ENCODE assay signal across 8 cellular contexts in the genomic region with DNA sequence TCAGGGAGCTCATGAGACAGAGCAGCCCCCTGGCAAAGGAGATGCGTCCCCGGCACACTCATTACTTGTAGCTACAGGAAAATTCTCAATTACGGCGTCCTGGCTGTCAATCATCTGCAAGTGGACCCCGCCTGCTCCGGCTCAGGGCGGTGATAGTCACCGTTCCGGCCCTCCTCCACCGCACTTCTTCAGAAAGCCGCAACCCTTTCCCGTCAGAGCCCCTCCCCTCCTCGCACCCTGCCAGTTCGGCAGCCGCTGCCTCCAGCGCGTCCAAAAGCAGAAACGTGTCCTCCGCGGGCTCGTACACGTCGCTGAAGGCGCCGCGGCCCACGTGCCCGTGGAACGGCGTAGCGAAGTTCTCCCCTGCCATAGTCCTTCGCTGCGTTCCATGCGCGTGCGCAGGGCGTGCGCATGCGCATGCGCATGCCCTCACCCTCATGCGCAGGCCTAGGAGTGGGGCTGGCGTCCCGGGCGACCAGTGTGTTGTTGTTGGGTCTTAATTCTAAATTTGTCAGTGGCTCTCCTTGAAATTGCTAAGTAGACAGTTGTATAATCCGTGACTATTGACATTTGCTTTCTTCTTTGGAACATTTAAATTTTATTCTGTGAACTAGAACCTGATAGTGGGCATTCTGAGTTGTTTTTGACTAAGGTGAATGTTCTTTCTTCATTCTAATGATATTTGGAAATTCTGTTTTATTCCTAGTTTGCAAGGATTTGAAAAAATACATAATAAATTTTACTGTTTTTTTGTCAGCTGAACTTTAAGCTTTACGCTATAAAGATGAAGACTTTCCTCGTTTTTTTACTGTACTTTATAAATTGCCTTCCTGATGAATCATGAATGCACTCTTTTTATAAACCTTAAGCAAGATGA.
A peak's percentile ranks its signal among the peaks of the same experiment; 100 is the strongest.
DNase-seq lines count a peak whose midpoint lies in the region; ATAC-seq, FAIRE-seq and TF ChIP-seq lines count a peak whose summit lies in the region.

No MANE protein-coding gene starts in this region.

- H2AK5ac ChIP-seq in H1 (ENCODE audit: low read depth, low read length) (no peak overlapping the region), mesendoderm (ENCODE audit: low read length) (no peak overlapping the region)

- H4K8ac ChIP-seq in H1 (ENCODE audit: extremely low read depth, insufficient read depth, low read length), result peak overlapping the region; percentile 98
- no peak overlapping the region for H4K8ac ChIP-seq in mesendoderm (ENCODE audit: low read depth, low read length)

- FAIRE-seq in H1 (lab: Jason Lieb, UNC), result no peak

- POLR2A ChIA-PET in H1 (lab: Charles Lee; ENCODE audit: partially characterized antibody), result no interaction called here

- peak overlapping the region; percentile 70 for H3K56ac ChIP-seq in H1 (replicated peaks; ENCODE audit: insufficient read length, low read depth, low read length)
- peak overlapping the region; percentile 99 for H3K56ac ChIP-seq in mesendoderm (ENCODE audit: low read length)

- peak overlapping the region; percentile 93; the same call in 1 of the 2 replicates for H2BK5ac ChIP-seq in H1 (ENCODE audit: low read depth, low read length)
- H2BK5ac ChIP-seq in mesendoderm (ENCODE audit: low read length), result peak overlapping the region; percentile 90

- H3K4me3 ChIP-seq in H1 (ENCODE audit: extremely low read depth in 1 of 4, insufficient read depth in 2 of 4, low read depth in 3 of 4, low read length in 4 of 4), result peak overlapping the region; percentile 66 to 87 (median 72)
- peak overlapping the region; percentile 80 for H3K4me3 ChIP-seq in mesendoderm (ENCODE audit: low read length)

- H2AFZ ChIP-seq in H1 (ENCODE audit: low read length), result peak overlapping the region; percentile 87

- H4K20me1 ChIP-seq in H1 (replicated peaks in 1 of 2; ENCODE audit: control insufficient read depth in 1 of 2, insufficient read depth in 2 of 2, low read length in 2 of 2), result no peaks in the 10 kb centered on the region

- TF ChIP-seq EP300 in H1 (IDR thresholded peaks at IDR 0.05; ENCODE audit: borderline replicate concordance in 1 of 2, low read depth in 2 of 2, low read length in 2 of 2), result no peak

- H3K27ac ChIP-seq in H1 (ENCODE audit: low read depth, low read length) (peak overlapping the region; percentile 77), mesendoderm (ENCODE audit: low read depth, low read length) (peak overlapping the region; percentile 74)

- H3K79me1 ChIP-seq in H1 (ENCODE audit: low read depth, low read length) (no peaks in the 10 kb centered on the region), mesendoderm (ENCODE audit: low read length) (no peaks in the 10 kb centered on the region)

- peak overlapping the region; percentile 71 for H3K4ac ChIP-seq in H1 (replicated peaks; ENCODE audit: insufficient read length, low read depth, low read length)
- no peak overlapping the region for H3K4ac ChIP-seq in mesendoderm (ENCODE audit: low read depth, low read length)

- no peak for TF ChIP-seq CTCF in H1 (IDR thresholded peaks at IDR 0.05; ENCODE audit: control extremely low read depth in 1 of 3, insufficient read depth in 1 of 3, low read depth in 1 of 3, low read length in 3 of 3)

- 5% methylated on average over 47 of the region's 47 CpGs; no CpG with 5 or more reads in 1 of the 2 experiments for WGBS in H1 (ENCODE audit: extremely low coverage in 1 of 2, insufficient coverage in 1 of 2, insufficient read length in 1 of 2, insufficient replicate concordance in 2 of 2, low coverage in 1 of 2, low lambda C conversion rate in 2 of 2, missing lambda C conversion rate in 1 of 2), 2 experiments
- WGBS in mesendoderm (ENCODE audit: extremely low coverage, insufficient coverage, low lambda C conversion rate), result no CpG with 5 or more reads among the region's 47 CpGs

- no peaks in the 10 kb centered on the region for H3K23me2 ChIP-seq in H1 (ENCODE audit: low read depth, low read length)

- peak; percentile 96 for ATAC-seq in GM21360 (IDR thresholded peaks at IDR 0.05; ENCODE audit: unreplicated experiment)

- H2BK15ac ChIP-seq in H1 (ENCODE audit: low read length), result 0 out of 2 replicates have a peak overlapping the region, but pooled peaks have one; percentile 93
- no peak overlapping the region for H2BK15ac ChIP-seq in mesendoderm (replicated peaks; ENCODE audit: low read depth)

- H2BK120ac ChIP-seq in H1 (replicated peaks; ENCODE audit: low read depth, low read length) (no peak overlapping the region), mesendoderm (ENCODE audit: low read depth, low read length) (no peak overlapping the region)

- peak in 1 of 2 experiments; percentile 78; a peak in 2 of 3 replicates for TF ChIP-seq POLR2A in H1 (IDR thresholded peaks at IDR 0.05; ENCODE audit: control extremely low read depth in 1 of 2, low read depth in 2 of 2, low read length in 2 of 2)

- peak overlapping the region; percentile 80 for H2BK12ac ChIP-seq in H1 (ENCODE audit: low read depth, low read length)

- H3K4me1 ChIP-seq in H1 (replicated peaks in 1 of 4; ENCODE audit: control insufficient read depth in 3 of 4, insufficient read depth in 4 of 4, low read length in 3 of 4) (no peaks in the 10 kb centered on the region; a peak in 1 of 7 replicates), mesendoderm (ENCODE audit: control insufficient read depth, low read depth, low read length) (no peaks in the 10 kb centered on the region)

- H3K14ac ChIP-seq in H1 (ENCODE audit: insufficient read length), result peak overlapping the region; percentile 100

- no peak overlapping the region for H2BK20ac ChIP-seq in H1 (ENCODE audit: low read length)

- DNase-seq in COLO668 (lab: John Stamatoyannopoulos, UW; ENCODE audit: unreplicated experiment) (peak; percentile 96), HT-29 (ENCODE audit: low spot score) (peak; percentile 84), H1 (ENCODE audit: low read depth in 1 of 2, low spot score in 2 of 2) (peak; percentile 51 to 83), mesendoderm (peak; percentile 93)
- DNase-seq in NK-92 treated with Interleukin-12 subunit alpha and Interleukin-12 subunit beta, amount 100 ng/mL, for 24 hours (lab: John Stamatoyannopoulos, UW), result peak; percentile 93
- peak; percentile 72 to 85 for DNase-seq in activated CD8-positive, alpha-beta memory T cell treated with anti-CD3 and anti-CD28 coated beads for 4 hours (ENCODE audit: low read depth in 2 of 2)
- DNase-seq in stimulated activated CD8-positive, alpha-beta memory T cell treated with anti-CD3 and anti-CD28 coated beads, Interleukin-12 subunit alpha, Interleukin-12 subunit beta, amount 100 ng/mL, for 4 hours (ENCODE audit: low read depth), result peak; percentile 87

- CTCF ChIA-PET in H1 (lab: Charles Lee; ENCODE audit: partially characterized antibody), result interaction anchor here (1.1 to 2.0 kb wide), 2 partner anchors 8 to 140 kb away, joined by 3 to 7 read pairs; no protein-coding TSS in a partner anchor

- H3K27me3 ChIP-seq in H1 (replicated peaks in 1 of 4; ENCODE audit: control insufficient read depth in 3 of 4, extremely low read depth in 1 of 4, insufficient read depth in 3 of 4, low read length in 3 of 4) (no peaks in the 10 kb centered on the region; a peak in 1 of 7 replicates), mesendoderm (ENCODE audit: insufficient read depth, low read length, poor library complexity) (no peaks in the 10 kb centered on the region)

- H3K18ac ChIP-seq in H1 (ENCODE audit: extremely low read depth, low read length), result peak overlapping the region; percentile 83; the same call in 1 of the 2 replicates
- peak overlapping the region; percentile 69 for H3K18ac ChIP-seq in mesendoderm (ENCODE audit: low read length)

- no peaks in the 10 kb centered on the region for H3K9me3 ChIP-seq in H1 (ENCODE audit: insufficient read depth in 2 of 2, low read depth in 1 of 2, low read length in 1 of 2)

- no peaks in the 10 kb centered on the region for H3K79me2 ChIP-seq in H1 (ENCODE audit: control insufficient read depth in 1 of 2, insufficient read depth in 2 of 2, low read length in 2 of 2)
- H3K79me2 ChIP-seq in mesendoderm (ENCODE audit: control insufficient read depth, insufficient read depth, low read length), result no peaks in the 10 kb centered on the region

- H3K9ac ChIP-seq in H1 (replicated peaks in 1 of 4; ENCODE audit: extremely low read depth in 1 of 4, low read depth in 3 of 4, low read length in 3 of 4) (peak overlapping the region; percentile 54 to 90 (median 88)), mesendoderm (ENCODE audit: low read length) (peak overlapping the region; percentile 92)

- TF ChIP-seq RAD21 in H1 (IDR thresholded peaks at IDR 0.05 in 1 of 2, conservative IDR thresholded peaks at IDR 0.05 in 1 of 2; ENCODE audit: low read depth in 2 of 2, low read length in 2 of 2), result no peak

- H4K5ac ChIP-seq in H1 (ENCODE audit: insufficient read length, low read depth, low read length), result peak overlapping the region; percentile 94
- no peak overlapping the region for H4K5ac ChIP-seq in mesendoderm (ENCODE audit: low read length)

- peak overlapping the region; percentile 45 for H4K91ac ChIP-seq in H1 (replicated peaks; ENCODE audit: insufficient read length, low read length)

- H3K23ac ChIP-seq in H1 (ENCODE audit: insufficient read length), result no peak overlapping the region
- peak overlapping the region; percentile 97 for H3K23ac ChIP-seq in mesendoderm (ENCODE audit: low read length)

- peaks cover 0 to 13% (median 5%) of the 10 kb centered on the region in 4 experiments; a peak in 4 of 8 replicates for H3K36me3 ChIP-seq in H1 (ENCODE audit: control insufficient read depth in 2 of 4, insufficient read depth in 4 of 4, low read length in 3 of 4)
- H3K36me3 ChIP-seq in mesendoderm (ENCODE audit: control insufficient read depth, insufficient read depth, low read length), result no peaks in the 10 kb centered on the region

- H3K4me2 ChIP-seq in H1 (ENCODE audit: insufficient read depth in 1 of 2, low read depth in 2 of 2, low read length in 2 of 2), result peak overlapping the region; percentile 74 to 92
- peak overlapping the region; percentile 82 for H3K4me2 ChIP-seq in mesendoderm (ENCODE audit: low read length)

TF ChIP-seq in H1, 55 proteins besides CTCF, POLR2A, EP300 and RAD21 (continues in another document):
- TF ChIP-seq POLR2AphosphoS5 (IDR thresholded peaks at IDR 0.05; ENCODE audit: low read depth, low read length), result peak; percentile 84; the same call in 1 of the 2 replicates
- TF ChIP-seq POU5F1 (IDR thresholded peaks at IDR 0.05; ENCODE audit: low read depth, low read length), result no peak
- TF ChIP-seq KDM4A (IDR thresholded peaks at IDR 0.05; ENCODE audit: low read depth, low read length, severe bottlenecking), result peak; percentile 98
- TF ChIP-seq, protein P1, sequence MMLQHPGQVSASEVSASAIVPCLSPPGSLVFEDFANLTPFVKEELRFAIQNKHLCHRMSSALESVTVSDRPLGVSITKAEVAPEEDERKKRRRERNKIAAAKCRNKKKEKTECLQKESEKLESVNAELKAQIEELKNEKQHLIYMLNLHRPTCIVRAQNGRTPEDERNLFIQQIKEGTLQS (IDR thresholded peaks at IDR 0.05; ENCODE audit: insufficient read depth, low read depth, low read length), result peak; percentile 66; the same call in 1 of the 2 replicates
- peak; percentile 73; the same call in 1 of the 2 replicates for TF ChIP-seq SP4 (IDR thresholded peaks at IDR 0.05; ENCODE audit: low read length)
- TF ChIP-seq FOSL1 (IDR thresholded peaks at IDR 0.05; ENCODE audit: insufficient read depth, low read depth, low read length), result no peak
- peak; percentile 43 for TF ChIP-seq RNF2 (IDR thresholded peaks at IDR 0.05; ENCODE audit: borderline replicate concordance, low read depth, low read length, missing control alignments, poor library complexity, severe bottlenecking)

Comparison
In these comparisons a context has a peak if more than half of its experiments do, and no peak if none do; other contexts are left out.
1. Peak in every context shown above with its lines: DNase-seq, ATAC-seq, H3K4me3 ChIP-seq and H3K27ac ChIP-seq.